Comparison of ENCODE assay signal across 29 cellular contexts in genomic region chr1:184041731-184042130, GRCh38.
"Had no signal": no experiment of that assay in that cellular context is flagged by ENCODE, and none has a peak within 500 bp of the region (broad histone marks: within the 10 kb centered on the region; RNA-seq: fewer than 3 reads in every experiment).

No MANE protein-coding gene starts in this region.

- H3K9ac ChIP-seq: parathyroid adenoma had no signal

- H3K36me3 Mint-ChIP-seq: stimulated activated effector memory CD8-positive, alpha-beta T cell treated with anti-CD3 and anti-CD28 coated beads, Interleukin-12 subunit alpha, Interleukin-12 subunit beta, amount 100 ng/mL, for 72 hours had no signal

- H3K27ac Mint-ChIP-seq: natural killer cell treated with Interleukin-12 subunit alpha and Interleukin-12 subunit beta and Interleukin-15 and Interleukin-18, amount 100 ng/mL, for 72 hours; nephron progenitor cell; progenitor cell of endocrine pancreas; stimulated activated effector memory CD8-positive, alpha-beta T cell treated with anti-CD3 and anti-CD28 coated beads, Interleukin-12 subunit alpha, Interleukin-12 subunit beta, amount 100 ng/mL, for 72 hours; stimulated activated naive B cell treated with anti-CD40 and anti-IgM and Interleukin-4, amounts not matched to agents 10 μg/mL and 1 μg/mL and 100 μg/mL, for 72 hours; stimulated activated naive CD8-positive, alpha-beta T cell treated with anti-CD3 and anti-CD28 coated beads, Interleukin-15, Interleukin-2, amounts not matched to agents 100 ng/mL and 50 ng/mL, for 24 hours had no signal

- DNase-seq: nephron progenitor cell; nucleus accumbens; posterior cingulate gyrus; psoas muscle; right cardiac atrium; right lobe of liver; sigmoid colon; small intestine; stimulated activated CD4-positive, alpha-beta T cell treated with anti-CD3 and anti-CD28 coated beads, Interleukin-15, amount 100 ng/mL, for 24 hours; stimulated activated CD4-positive, alpha-beta T cell treated with anti-CD3 and anti-CD28 coated beads, Interleukin-2, amount 100 ng/mL, for 24 hours; stimulated activated CD4-positive, alpha-beta T cell treated with anti-CD3 and anti-CD28 coated beads, Interleukin-2, amount 100 ng/mL, for 48 hours; stimulated activated CD4-positive, alpha-beta T cell treated with anti-CD3 and anti-CD28 coated beads, Interleukin-4, amount 100 ng/mL, for 24 hours; stimulated activated naive B cell treated with anti-CD40 and anti-IgM and Interleukin-4, amounts not matched to agents 10 μg/mL and 1 μg/mL and 100 μg/mL, for 72 hours; stimulated activated naive CD4-positive, alpha-beta T cell treated with Interleukin-2 at 50 U/mL for 16 hours; stomach; thyroid gland; trophoblast cell; upper lobe of left lung had no signal

- ATAC-seq: natural killer cell treated with Interleukin-12 subunit alpha and Interleukin-12 subunit beta and Interleukin-15 and Interleukin-18, amount 100 ng/mL, for 72 hours; psoas muscle; right cardiac atrium; right lobe of liver; stimulated activated effector memory CD8-positive, alpha-beta T cell treated with anti-CD3 and anti-CD28 coated beads, Interleukin-12 subunit alpha, Interleukin-12 subunit beta, amount 100 ng/mL, for 72 hours; stimulated activated naive B cell treated with anti-CD40 and anti-IgM and Interleukin-4, amounts not matched to agents 10 μg/mL and 1 μg/mL and 100 μg/mL, for 72 hours had no signal

- H3K79me2 ChIP-seq: parathyroid adenoma had no signal

- H3K36me3 ChIP-seq: neutrophil, right lobe of liver, sigmoid colon, stomach, thoracic aorta, thyroid gland, tibial nerve, upper lobe of left lung, vagina had no signal

- H3K27me3 ChIP-seq: right lobe of liver, sigmoid colon, thyroid gland, vagina had no signal

- H3K27ac ChIP-seq: neutrophil, parathyroid adenoma, psoas muscle, right lobe of liver, sigmoid colon, stomach, thoracic aorta, thyroid gland, tibial nerve, upper lobe of left lung, vagina had no signal

- FAIRE-seq: small intestine, urothelium cell line had no signal

- H3K4me1 ChIP-seq: parathyroid adenoma, psoas muscle, thyroid gland, vagina had no signal

- H3K4me3 ChIP-seq: psoas muscle, right lobe of liver, sigmoid colon, stomach, thoracic aorta, thyroid gland, tibial nerve, upper lobe of left lung, vagina had no signal

- H3K9me3 Mint-ChIP-seq: nephron progenitor cell; neural crest cell; stimulated activated effector memory CD8-positive, alpha-beta T cell treated with anti-CD3 and anti-CD28 coated beads, Interleukin-12 subunit alpha, Interleukin-12 subunit beta, amount 100 ng/mL, for 72 hours; stimulated activated naive B cell treated with anti-CD40 and anti-IgM and Interleukin-4, amounts not matched to agents 10 μg/mL and 1 μg/mL and 100 μg/mL, for 72 hours; stimulated activated naive CD8-positive, alpha-beta T cell treated with anti-CD3 and anti-CD28 coated beads, Interleukin-15, Interleukin-2, amounts not matched to agents 100 ng/mL and 50 ng/mL, for 24 hours had no signal

- H3K4me3 Mint-ChIP-seq: natural killer cell treated with Interleukin-12 subunit alpha and Interleukin-12 subunit beta and Interleukin-15 and Interleukin-18, amount 100 ng/mL, for 72 hours; nephron progenitor cell; neural crest cell; stimulated activated effector memory CD8-positive, alpha-beta T cell treated with anti-CD3 and anti-CD28 coated beads, Interleukin-12 subunit alpha, Interleukin-12 subunit beta, amount 100 ng/mL, for 72 hours; stimulated activated naive B cell treated with anti-CD40 and anti-IgM and Interleukin-4, amounts not matched to agents 10 μg/mL and 1 μg/mL and 100 μg/mL, for 72 hours; stimulated activated naive CD8-positive, alpha-beta T cell treated with anti-CD3 and anti-CD28 coated beads, Interleukin-15, Interleukin-2, amounts not matched to agents 100 ng/mL and 50 ng/mL, for 24 hours had no signal

- H2AFZ ChIP-seq: parathyroid adenoma had no signal

- H3K9me3 ChIP-seq: neutrophil, psoas muscle, right lobe of liver, sigmoid colon, stomach, thoracic aorta, thyroid gland, tibial nerve, upper lobe of left lung, vagina had no signal
